Comparison of ENCODE assay signal across 37 cellular contexts in the genomic region with DNA sequence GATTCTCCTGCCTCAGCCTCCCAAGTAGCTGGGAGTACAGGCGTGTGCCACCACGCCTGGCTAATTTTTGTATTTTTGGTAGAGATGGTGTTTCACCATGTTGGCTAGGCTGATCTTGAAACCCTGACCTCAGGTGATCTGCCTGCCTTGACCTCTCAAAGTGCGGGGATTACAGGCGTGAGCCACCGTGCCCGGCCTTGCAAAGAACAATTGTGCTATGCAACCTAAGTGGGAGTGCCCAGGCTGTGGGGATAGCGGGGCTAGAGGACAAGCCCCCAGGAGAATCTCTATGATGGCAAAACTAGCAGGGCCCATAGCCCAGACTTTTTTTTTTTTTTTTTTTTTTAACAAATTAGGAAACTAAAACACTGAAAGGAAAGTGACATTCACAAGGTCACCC. TPM values are rescaled to one million over a fixed set of nuclear protein-coding genes. Genes with fewer than 3 reads are reported as not detected.
"Had no signal": no experiment of that assay in that cellular context is flagged by ENCODE, and none has a peak within 500 bp of the region (broad histone marks: within the 10 kb centered on the region; RNA-seq: fewer than 3 reads in every experiment).

No MANE protein-coding gene starts in this region.

- H3K9me3 ChIP-seq: MG63 had no signal

- DNase-seq: Karpas-422, Kasumi-1, MG63, MM.1S, MV-4-11, NCI-H1048, NCI-H1092, NCI-H1092 treated with DMSO at 0.1 percent for 48 hours, NCI-H1105, NCI-H1105 treated with DMSO at 0.1 percent for 48 hours, NCI-H1417, NCI-H1417 treated with DMSO at 0.1 percent for 48 hours, NCI-H1436, NCI-H1436 treated with DMSO at 0.1 percent for 48 hours, NCI-H146, NCI-H1694, NCI-H1694 treated with DMSO at 0.1 percent for 48 hours, NCI-H187, NCI-H187 treated with DMSO at 0.1 percent for 48 hours, NCI-H1930, NCI-H2029, NCI-H2029 treated with DMSO at 0.1 percent for 48 hours, NCI-H2081, NCI-H2081 treated with DMSO at 0.1 percent for 48 hours, NCI-H2107, NCI-H2171, NCI-H2171 treated with DMSO at 0.1 percent for 48 hours, NCI-H2227 treated with DMSO at 0.1 percent for 48 hours, NCI-H226, NCI-H345, NCI-H446, NCI-H446 treated with DMSO at 0.1 percent for 48 hours, NCI-H510A, NCI-H510A treated with DMSO at 0.1 percent for 48 hours had no signal

- H3K27ac ChIP-seq: KMS-11 had no signal

- H3K9ac ChIP-seq: KMS-11 had no signal

- H3K4me2 ChIP-seq: KMS-11 had no signal

- H3K4me3 ChIP-seq: MG63 had no signal

- H3K36me3 ChIP-seq: MG63 had no signal

- H3K27me3 ChIP-seq: MG63 had no signal

RNA-seq across cellular contexts. Expression of a gene that starts 2.0 kb away (rescaled TPM):
- total RNA-seq: LHCN-M2, M059J had no signal
